ENCODE assay signal across 8 cellular contexts in genomic region chr2:201233192-201234166, GRCh38. TPM values are rescaled to one million over a fixed set of nuclear protein-coding genes. Genes with fewer than 3 reads are reported as not detected.
DNase-seq lines count a peak whose midpoint lies in the region; ATAC-seq, FAIRE-seq and TF ChIP-seq lines count a peak whose summit lies in the region.

No MANE protein-coding gene starts in this region.

- in situ Hi-C loops in GM13976 (cut with MboI; ENCODE audit: low sequenced_read_pairs, unreplicated experiment) = no loop called here

- H3K27ac ChIP-seq in SU-DHL-6 (ENCODE audit: low read depth, low read length) (peak overlapping the region; percentile 75), kidney (ENCODE audit: low read depth in 2 of 2, low read length in 2 of 2) (peak overlapping the region; percentile 6 to 56)

- H3K79me2 ChIP-seq in SU-DHL-6 (ENCODE audit: insufficient read depth, low read length) = peaks cover 22% of the 10 kb centered on the region

- peaks cover 19% of the 10 kb centered on the region for H3F3A ChIP-seq in SU-DHL-6 (ENCODE audit: insufficient read depth)

- H3K9me3 Mint-ChIP-seq in activated naive CD8-positive, alpha-beta T cell treated with anti-CD3 and anti-CD28 coated beads for 36 hours = no peaks in the 10 kb centered on the region

- peaks cover 26% of the 10 kb centered on the region for H3K36me3 Mint-ChIP-seq in activated naive CD8-positive, alpha-beta T cell treated with anti-CD3 and anti-CD28 coated beads for 36 hours

- no peaks in the 10 kb centered on the region for H3K27me3 Mint-ChIP-seq in activated naive CD8-positive, alpha-beta T cell treated with anti-CD3 and anti-CD28 coated beads for 36 hours

- no peaks in the 10 kb centered on the region for H3K27me3 ChIP-seq in SU-DHL-6 (ENCODE audit: low read length)

- no peaks in the 10 kb centered on the region for H3K9me2 ChIP-seq in SU-DHL-6 (replicated peaks; ENCODE audit: insufficient read depth, low read length)

- ATAC-seq in HG02610 (IDR thresholded peaks at IDR 0.05; ENCODE audit: unreplicated experiment) = peak; percentile 92

- H3K4me2 ChIP-seq in SU-DHL-6 (ENCODE audit: low read depth, low read length, poor library complexity, severe bottlenecking) = peak overlapping the region; percentile 89

- peaks cover 7 to 8% of the 10 kb centered on the region in 2 donors for H3K4me1 ChIP-seq in kidney (ENCODE audit: control insufficient read depth in 1 of 2, insufficient read depth in 1 of 2, low read depth in 1 of 2, low read length in 2 of 2)

- H3K4me3 ChIP-seq in SU-DHL-6 (ENCODE audit: insufficient read depth, low read length, poor library complexity, severe bottlenecking) = peak overlapping the region; percentile 78
- peak overlapping the region; percentile 63 for H3K4me3 ChIP-seq in kidney (ENCODE audit: low read length in 2 of 2)

- peak; percentile 42 for FAIRE-seq in kidney (lab: Jason Lieb, UNC)

- H3K27ac Mint-ChIP-seq in activated naive CD8-positive, alpha-beta T cell treated with anti-CD3 and anti-CD28 coated beads for 36 hours = peak overlapping the region; percentile 96

- H3K36me3 ChIP-seq in SU-DHL-6 (ENCODE audit: low read length) (no peaks in the 10 kb centered on the region), kidney (ENCODE audit: control insufficient read depth in 1 of 2, insufficient read depth in 2 of 2, low read length in 2 of 2) (no peaks in the 10 kb centered on the region)

- intact Hi-C loops in kidney (cut with DNase I) = no loop called here

- H2AFZ ChIP-seq in SU-DHL-6 (ENCODE audit: low read depth, low read length, severe bottlenecking) = peak overlapping the region; percentile 93

- H3K9ac ChIP-seq in SU-DHL-6 (ENCODE audit: low read length) (peak overlapping the region; percentile 71), kidney (ENCODE audit: low read length in 2 of 2) (peak overlapping the region in 1 of 2 donors; percentile 34)

- DNase-seq in GM13976 (ENCODE audit: low spot score) (peak; percentile 80), MV-4-11 (lab: John Stamatoyannopoulos, UW) (peak; percentile 88), kidney (peak; percentile 93), hypothalamus (lab: John Stamatoyannopoulos, UW) (no peak)
- peak; percentile 89 for DNase-seq in activated naive CD8-positive, alpha-beta T cell treated with anti-CD3 and anti-CD28 coated beads for 36 hours
- DNase-seq in stimulated activated CD8-positive, alpha-beta memory T cell treated with anti-CD3 and anti-CD28 coated beads, Interleukin-12 subunit alpha, Interleukin-12 subunit beta, amount 100 ng/mL, for 1 hour (ENCODE audit: low read depth) = peak; percentile 75

- H3K4me1 Mint-ChIP-seq in activated naive CD8-positive, alpha-beta T cell treated with anti-CD3 and anti-CD28 coated beads for 36 hours = peaks cover 55% of the 10 kb centered on the region

- H3K4me3 Mint-ChIP-seq in activated naive CD8-positive, alpha-beta T cell treated with anti-CD3 and anti-CD28 coated beads for 36 hours = peak overlapping the region; percentile 95

- no peaks in the 10 kb centered on the region for H4K20me1 ChIP-seq in SU-DHL-6 (ENCODE audit: low read depth, low read length)

- no peaks in the 10 kb centered on the region for H3K9me3 ChIP-seq in SU-DHL-6 (ENCODE audit: insufficient read depth, low read length)
- no peaks in the 10 kb centered on the region for H3K9me3 ChIP-seq in kidney (ENCODE audit: control insufficient read depth in 1 of 2, low read length in 2 of 2)

- TF ChIP-seq CTCF in GM13976 (IDR thresholded peaks at IDR 0.05; ENCODE audit: borderline replicate concordance, control extremely low read depth, extremely low read depth, insufficient read depth, missing control alignments) (no peak), SU-DHL-6 (IDR thresholded peaks at IDR 0.05; ENCODE audit: insufficient read depth, low read length, poor library complexity, severe bottlenecking) (no peak), kidney (IDR thresholded peaks at IDR 0.05; ENCODE audit: borderline replicate concordance, extremely low read depth, insufficient read depth) (no peak)

RNA-seq across cellular contexts. Expression of gene CASP8, which starts 26.9 kb away (rescaled TPM):
- 10 to 100 TPM; 36.2 to 37.9 TPM for total RNA-seq in activated naive CD8-positive, alpha-beta T cell treated with anti-CD3 and anti-CD28 coated beads for 36 hours
- total RNA-seq in kidney = 35.3 TPM
- polyA plus RNA-seq in kidney (ENCODE audit: insufficient read depth, low read depth, low replicate concordance) = 8.0 TPM

RNA-seq across cellular contexts. Expression of gene CASP10, which starts 50.5 kb away (rescaled TPM):
- total RNA-seq in activated naive CD8-positive, alpha-beta T cell treated with anti-CD3 and anti-CD28 coated beads for 36 hours = 10 to 100 TPM; 25.5 to 26.5 TPM
- total RNA-seq in kidney = 24.6 TPM
- polyA plus RNA-seq in kidney (ENCODE audit: insufficient read depth, low read depth, low replicate concordance) = 4.5 TPM

Comparison
In these comparisons a context has a peak if more than half of its experiments do, and no peak if none do; other contexts are left out.
1. DNase-seq: peak in GM13976 (single experiment), MV-4-11 (single experiment), activated naive CD8-positive, alpha-beta T cell treated with anti-CD3 and anti-CD28 coated beads for 36 hours (single experiment), kidney (single experiment) and stimulated activated CD8-positive, alpha-beta memory T cell treated with anti-CD3 and anti-CD28 coated beads, Interleukin-12 subunit alpha, Interleukin-12 subunit beta, amount 100 ng/mL, for 1 hour (single experiment); none in hypothalamus (0 of 51).